Comparison of ENCODE assay signal across 1 cellular context in the genomic region with DNA sequence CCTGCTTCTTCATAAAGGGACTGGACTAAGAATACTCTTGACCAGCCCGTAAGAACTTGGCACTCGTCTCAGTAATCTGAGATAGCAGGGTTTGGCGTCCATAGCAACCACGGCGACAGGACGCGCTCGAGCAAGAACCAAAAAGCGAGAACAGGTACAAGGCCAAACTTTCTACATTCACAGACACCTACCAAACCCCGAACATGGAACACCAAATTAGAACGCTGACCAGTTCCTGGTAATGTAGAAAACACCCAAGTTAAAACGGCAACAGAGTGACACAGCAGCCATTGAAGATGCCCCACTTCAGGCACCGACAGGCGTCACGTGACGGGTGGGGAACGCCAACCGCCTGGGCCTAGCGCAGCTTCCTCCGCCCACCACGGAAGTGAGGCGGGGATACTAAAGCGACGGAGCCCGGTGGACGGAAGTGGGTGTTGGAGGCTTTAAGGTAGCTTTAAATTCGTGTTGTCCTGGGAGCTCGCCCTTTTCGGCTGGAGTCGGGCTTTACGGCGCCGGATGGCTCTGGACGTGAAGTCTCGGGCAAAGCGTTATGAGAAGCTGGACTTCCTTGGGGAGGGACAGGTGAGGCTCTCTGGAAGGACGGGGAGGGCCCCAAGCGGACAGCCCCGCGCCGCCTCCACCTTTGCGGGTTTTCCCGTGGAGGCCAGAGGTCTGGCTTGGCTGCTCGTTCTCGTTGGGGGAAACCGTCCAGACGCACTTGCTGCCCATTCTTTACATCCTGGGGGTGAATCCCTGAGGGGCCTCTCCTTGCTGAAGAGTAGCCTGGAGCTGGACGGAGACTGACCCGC.
A peak's percentile ranks its signal among the peaks of the same experiment; 100 is the strongest.
TF ChIP-seq lines count a peak whose summit lies in the region.

A gene (plus strand): TSS at position 430 of the 812 bp plus-strand sequence. CDS start 90 bp downstream, at position 520.

TF ChIP-seq in K562, 482 proteins besides CTCF, POLR2A, EP300 and RAD21 (continued from another document and continues in another):
- TF ChIP-seq, protein P1, sequence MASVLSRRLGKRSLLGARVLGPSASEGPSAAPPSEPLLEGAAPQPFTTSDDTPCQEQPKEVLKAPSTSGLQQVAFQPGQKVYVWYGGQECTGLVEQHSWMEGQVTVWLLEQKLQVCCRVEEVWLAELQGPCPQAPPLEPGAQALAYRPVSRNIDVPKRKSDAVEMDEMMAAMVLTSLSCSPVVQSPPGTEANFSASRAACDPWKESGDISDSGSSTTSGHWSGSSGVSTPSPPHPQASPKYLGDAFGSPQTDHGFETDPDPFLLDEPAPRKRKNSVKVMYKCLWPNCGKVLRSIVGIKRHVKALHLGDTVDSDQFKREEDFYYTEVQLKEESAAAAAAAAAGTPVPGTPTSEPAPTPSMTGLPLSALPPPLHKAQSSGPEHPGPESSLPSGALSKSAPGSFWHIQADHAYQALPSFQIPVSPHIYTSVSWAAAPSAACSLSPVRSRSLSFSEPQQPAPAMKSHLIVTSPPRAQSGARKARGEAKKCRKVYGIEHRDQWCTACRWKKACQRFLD (CRISPR knock-in tag; IDR thresholded peaks at IDR 0.05): 0 out of 2 replicates have a peak, but pooled peaks have one; percentile 34
- TF ChIP-seq FUS (optimal IDR thresholded peaks at IDR 0.05; ENCODE audit: low read depth, low read length) (no peak), ZNF354B (CRISPR knock-in tag; IDR thresholded peaks at IDR 0.05) (no peak), SPI1 (IDR thresholded peaks at IDR 0.05; ENCODE audit: borderline replicate concordance, low read depth, low read length) (peak; percentile 90), RBBP5 (IDR thresholded peaks at IDR 0.05; ENCODE audit: borderline replicate concordance, insufficient read depth, low read length, poor library complexity, severe bottlenecking) (peak; percentile 97), DIDO1 (tag; IDR thresholded peaks at IDR 0.05; ENCODE audit: low read depth) (peak; percentile 77; the same call in 1 of the 2 replicates), HNRNPLL (IDR thresholded peaks at IDR 0.05; ENCODE audit: low read depth, low read length, poor library complexity, severe bottlenecking) (peak; percentile 91), RBM14 (IDR thresholded peaks at IDR 0.05; ENCODE audit: borderline replicate concordance, insufficient read depth, low read depth, low read length) (no peak), ZNF830 (CRISPR knock-in tag; IDR thresholded peaks at IDR 0.05) (no peak), CC2D1A (IDR thresholded peaks at IDR 0.05) (peak; percentile 49; the same call in 1 of the 2 replicates), ZFP30 (CRISPR knock-in tag; IDR thresholded peaks at IDR 0.05; ENCODE audit: borderline replicate concordance) (no peak), RB1 (IDR thresholded peaks at IDR 0.05; ENCODE audit: low read depth) (peak; percentile 29; the same call in 1 of the 2 replicates), JUNB (CRISPR knock-in tag; conservative IDR thresholded peaks at IDR 0.05) (no peak), KLF13 (tag; IDR thresholded peaks at IDR 0.05; ENCODE audit: borderline replicate concordance, low read depth) (peak; percentile 88), MAZ (CRISPR knock-in tag; conservative IDR thresholded peaks at IDR 0.05 in 1 of 2, IDR thresholded peaks at IDR 0.05 in 1 of 2) (peak in 1 of 2 experiments; percentile 80; a peak in 2 of 4 replicates), ZNF175 (CRISPR knock-in tag; IDR thresholded peaks at IDR 0.05; ENCODE audit: low read depth) (no peak), SP2 (IDR thresholded peaks at IDR 0.05; ENCODE audit: extremely low read depth, low read depth, low read length, poor library complexity, severe bottlenecking) (no peak), EZH2 (IDR thresholded peaks at IDR 0.05; ENCODE audit: borderline replicate concordance, low read depth, low read length) (no peak), BRF1 (IDR thresholded peaks at IDR 0.05; ENCODE audit: borderline replicate concordance, extremely low read depth, insufficient read length) (no peak), KAT7 (CRISPR knock-in tag; IDR thresholded peaks at IDR 0.05; ENCODE audit: borderline replicate concordance) (peak; percentile 48; the same call in 1 of the 2 replicates), PHF20 (IDR thresholded peaks at IDR 0.05; ENCODE audit: partially characterized antibody) (peak; percentile 86), ARID2 (IDR thresholded peaks at IDR 0.05) (no peak)
- TF ChIP-seq, protein P2, sequence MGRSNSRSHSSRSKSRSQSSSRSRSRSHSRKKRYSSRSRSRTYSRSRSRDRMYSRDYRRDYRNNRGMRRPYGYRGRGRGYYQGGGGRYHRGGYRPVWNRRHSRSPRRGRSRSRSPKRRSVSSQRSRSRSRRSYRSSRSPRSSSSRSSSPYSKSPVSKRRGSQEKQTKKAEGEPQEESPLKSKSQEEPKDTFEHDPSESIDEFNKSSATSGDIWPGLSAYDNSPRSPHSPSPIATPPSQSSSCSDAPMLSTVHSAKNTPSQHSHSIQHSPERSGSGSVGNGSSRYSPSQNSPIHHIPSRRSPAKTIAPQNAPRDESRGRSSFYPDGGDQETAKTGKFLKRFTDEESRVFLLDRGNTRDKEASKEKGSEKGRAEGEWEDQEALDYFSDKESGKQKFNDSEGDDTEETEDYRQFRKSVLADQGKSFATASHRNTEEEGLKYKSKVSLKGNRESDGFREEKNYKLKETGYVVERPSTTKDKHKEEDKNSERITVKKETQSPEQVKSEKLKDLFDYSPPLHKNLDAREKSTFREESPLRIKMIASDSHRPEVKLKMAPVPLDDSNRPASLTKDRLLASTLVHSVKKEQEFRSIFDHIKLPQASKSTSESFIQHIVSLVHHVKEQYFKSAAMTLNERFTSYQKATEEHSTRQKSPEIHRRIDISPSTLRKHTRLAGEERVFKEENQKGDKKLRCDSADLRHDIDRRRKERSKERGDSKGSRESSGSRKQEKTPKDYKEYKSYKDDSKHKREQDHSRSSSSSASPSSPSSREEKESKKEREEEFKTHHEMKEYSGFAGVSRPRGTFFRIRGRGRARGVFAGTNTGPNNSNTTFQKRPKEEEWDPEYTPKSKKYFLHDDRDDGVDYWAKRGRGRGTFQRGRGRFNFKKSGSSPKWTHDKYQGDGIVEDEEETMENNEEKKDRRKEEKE (IDR thresholded peaks at IDR 0.05; ENCODE audit: borderline replicate concordance in 1 of 2, control insufficient read depth in 1 of 2, low read depth in 2 of 2, low read length in 1 of 2): peak in 1 of 2 experiments; percentile 87; a peak in 2 of 4 replicates
- TF ChIP-seq, protein P3, sequence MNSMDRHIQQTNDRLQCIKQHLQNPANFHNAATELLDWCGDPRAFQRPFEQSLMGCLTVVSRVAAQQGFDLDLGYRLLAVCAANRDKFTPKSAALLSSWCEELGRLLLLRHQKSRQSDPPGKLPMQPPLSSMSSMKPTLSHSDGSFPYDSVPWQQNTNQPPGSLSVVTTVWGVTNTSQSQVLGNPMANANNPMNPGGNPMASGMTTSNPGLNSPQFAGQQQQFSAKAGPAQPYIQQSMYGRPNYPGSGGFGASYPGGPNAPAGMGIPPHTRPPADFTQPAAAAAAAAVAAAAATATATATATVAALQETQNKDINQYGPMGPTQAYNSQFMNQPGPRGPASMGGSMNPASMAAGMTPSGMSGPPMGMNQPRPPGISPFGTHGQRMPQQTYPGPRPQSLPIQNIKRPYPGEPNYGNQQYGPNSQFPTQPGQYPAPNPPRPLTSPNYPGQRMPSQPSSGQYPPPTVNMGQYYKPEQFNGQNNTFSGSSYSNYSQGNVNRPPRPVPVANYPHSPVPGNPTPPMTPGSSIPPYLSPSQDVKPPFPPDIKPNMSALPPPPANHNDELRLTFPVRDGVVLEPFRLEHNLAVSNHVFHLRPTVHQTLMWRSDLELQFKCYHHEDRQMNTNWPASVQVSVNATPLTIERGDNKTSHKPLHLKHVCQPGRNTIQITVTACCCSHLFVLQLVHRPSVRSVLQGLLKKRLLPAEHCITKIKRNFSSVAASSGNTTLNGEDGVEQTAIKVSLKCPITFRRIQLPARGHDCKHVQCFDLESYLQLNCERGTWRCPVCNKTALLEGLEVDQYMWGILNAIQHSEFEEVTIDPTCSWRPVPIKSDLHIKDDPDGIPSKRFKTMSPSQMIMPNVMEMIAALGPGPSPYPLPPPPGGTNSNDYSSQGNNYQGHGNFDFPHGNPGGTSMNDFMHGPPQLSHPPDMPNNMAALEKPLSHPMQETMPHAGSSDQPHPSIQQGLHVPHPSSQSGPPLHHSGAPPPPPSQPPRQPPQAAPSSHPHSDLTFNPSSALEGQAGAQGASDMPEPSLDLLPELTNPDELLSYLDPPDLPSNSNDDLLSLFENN (IDR thresholded peaks at IDR 0.05; ENCODE audit: low read depth in 2 of 2, low read length in 2 of 2): peak in 1 of 2 experiments; percentile 18; a peak in 1 of 4 replicates
- TF ChIP-seq, protein P4, sequence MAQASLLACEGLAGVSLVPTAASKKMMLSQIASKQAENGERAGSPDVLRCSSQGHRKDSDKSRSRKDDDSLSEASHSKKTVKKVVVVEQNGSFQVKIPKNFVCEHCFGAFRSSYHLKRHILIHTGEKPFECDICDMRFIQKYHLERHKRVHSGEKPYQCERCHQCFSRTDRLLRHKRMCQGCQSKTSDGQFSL (CRISPR knock-in tag; IDR thresholded peaks at IDR 0.05): no peak
- TF ChIP-seq, protein P4 (tag; IDR thresholded peaks at IDR 0.05): no peak
- TF ChIP-seq, protein P5, sequence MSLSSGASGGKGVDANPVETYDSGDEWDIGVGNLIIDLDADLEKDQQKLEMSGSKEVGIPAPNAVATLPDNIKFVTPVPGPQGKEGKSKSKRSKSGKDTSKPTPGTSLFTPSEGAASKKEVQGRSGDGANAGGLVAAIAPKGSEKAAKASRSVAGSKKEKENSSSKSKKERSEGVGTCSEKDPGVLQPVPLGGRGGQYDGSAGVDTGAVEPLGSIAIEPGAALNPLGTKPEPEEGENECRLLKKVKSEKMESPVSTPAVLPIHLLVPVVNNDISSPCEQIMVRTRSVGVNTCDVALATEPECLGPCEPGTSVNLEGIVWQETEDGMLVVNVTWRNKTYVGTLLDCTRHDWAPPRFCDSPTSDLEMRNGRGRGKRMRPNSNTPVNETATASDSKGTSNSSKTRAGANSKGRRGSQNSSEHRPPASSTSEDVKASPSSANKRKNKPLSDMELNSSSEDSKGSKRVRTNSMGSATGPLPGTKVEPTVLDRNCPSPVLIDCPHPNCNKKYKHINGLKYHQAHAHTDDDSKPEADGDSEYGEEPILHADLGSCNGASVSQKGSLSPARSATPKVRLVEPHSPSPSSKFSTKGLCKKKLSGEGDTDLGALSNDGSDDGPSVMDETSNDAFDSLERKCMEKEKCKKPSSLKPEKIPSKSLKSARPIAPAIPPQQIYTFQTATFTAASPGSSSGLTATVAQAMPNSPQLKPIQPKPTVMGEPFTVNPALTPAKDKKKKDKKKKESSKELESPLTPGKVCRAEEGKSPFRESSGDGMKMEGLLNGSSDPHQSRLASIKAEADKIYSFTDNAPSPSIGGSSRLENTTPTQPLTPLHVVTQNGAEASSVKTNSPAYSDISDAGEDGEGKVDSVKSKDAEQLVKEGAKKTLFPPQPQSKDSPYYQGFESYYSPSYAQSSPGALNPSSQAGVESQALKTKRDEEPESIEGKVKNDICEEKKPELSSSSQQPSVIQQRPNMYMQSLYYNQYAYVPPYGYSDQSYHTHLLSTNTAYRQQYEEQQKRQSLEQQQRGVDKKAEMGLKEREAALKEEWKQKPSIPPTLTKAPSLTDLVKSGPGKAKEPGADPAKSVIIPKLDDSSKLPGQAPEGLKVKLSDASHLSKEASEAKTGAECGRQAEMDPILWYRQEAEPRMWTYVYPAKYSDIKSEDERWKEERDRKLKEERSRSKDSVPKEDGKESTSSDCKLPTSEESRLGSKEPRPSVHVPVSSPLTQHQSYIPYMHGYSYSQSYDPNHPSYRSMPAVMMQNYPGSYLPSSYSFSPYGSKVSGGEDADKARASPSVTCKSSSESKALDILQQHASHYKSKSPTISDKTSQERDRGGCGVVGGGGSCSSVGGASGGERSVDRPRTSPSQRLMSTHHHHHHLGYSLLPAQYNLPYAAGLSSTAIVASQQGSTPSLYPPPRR (CRISPR knock-in tag; IDR thresholded peaks at IDR 0.05; ENCODE audit: borderline replicate concordance): no peak
- TF ChIP-seq, protein P6, sequence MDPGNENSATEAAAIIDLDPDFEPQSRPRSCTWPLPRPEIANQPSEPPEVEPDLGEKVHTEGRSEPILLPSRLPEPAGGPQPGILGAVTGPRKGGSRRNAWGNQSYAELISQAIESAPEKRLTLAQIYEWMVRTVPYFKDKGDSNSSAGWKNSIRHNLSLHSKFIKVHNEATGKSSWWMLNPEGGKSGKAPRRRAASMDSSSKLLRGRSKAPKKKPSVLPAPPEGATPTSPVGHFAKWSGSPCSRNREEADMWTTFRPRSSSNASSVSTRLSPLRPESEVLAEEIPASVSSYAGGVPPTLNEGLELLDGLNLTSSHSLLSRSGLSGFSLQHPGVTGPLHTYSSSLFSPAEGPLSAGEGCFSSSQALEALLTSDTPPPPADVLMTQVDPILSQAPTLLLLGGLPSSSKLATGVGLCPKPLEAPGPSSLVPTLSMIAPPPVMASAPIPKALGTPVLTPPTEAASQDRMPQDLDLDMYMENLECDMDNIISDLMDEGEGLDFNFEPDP (CRISPR knock-in tag; IDR thresholded peaks at IDR 0.05): no peak
- TF ChIP-seq, protein P7, sequence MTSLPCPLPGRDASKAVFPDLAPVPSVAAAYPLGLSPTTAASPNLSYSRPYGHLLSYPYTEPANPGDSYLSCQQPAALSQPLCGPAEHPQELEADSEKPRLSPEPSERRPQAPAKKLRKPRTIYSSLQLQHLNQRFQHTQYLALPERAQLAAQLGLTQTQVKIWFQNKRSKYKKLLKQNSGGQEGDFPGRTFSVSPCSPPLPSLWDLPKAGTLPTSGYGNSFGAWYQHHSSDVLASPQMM (CRISPR knock-in tag; IDR thresholded peaks at IDR 0.05): no peak
- TF ChIP-seq, protein P8, sequence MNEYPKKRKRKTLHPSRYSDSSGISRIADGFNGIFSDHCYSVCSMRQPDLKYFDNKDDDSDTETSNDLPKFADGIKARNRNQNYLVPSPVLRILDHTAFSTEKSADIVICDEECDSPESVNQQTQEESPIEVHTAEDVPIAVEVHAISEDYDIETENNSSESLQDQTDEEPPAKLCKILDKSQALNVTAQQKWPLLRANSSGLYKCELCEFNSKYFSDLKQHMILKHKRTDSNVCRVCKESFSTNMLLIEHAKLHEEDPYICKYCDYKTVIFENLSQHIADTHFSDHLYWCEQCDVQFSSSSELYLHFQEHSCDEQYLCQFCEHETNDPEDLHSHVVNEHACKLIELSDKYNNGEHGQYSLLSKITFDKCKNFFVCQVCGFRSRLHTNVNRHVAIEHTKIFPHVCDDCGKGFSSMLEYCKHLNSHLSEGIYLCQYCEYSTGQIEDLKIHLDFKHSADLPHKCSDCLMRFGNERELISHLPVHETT (CRISPR knock-in tag; conservative IDR thresholded peaks at IDR 0.05 in 1 of 2, IDR thresholded peaks at IDR 0.05 in 1 of 2): peak in 1 of 2 experiments; percentile 45; a peak in 1 of 4 replicates
